1 cellular context compared by ENCODE assay signal in the genomic region with DNA sequence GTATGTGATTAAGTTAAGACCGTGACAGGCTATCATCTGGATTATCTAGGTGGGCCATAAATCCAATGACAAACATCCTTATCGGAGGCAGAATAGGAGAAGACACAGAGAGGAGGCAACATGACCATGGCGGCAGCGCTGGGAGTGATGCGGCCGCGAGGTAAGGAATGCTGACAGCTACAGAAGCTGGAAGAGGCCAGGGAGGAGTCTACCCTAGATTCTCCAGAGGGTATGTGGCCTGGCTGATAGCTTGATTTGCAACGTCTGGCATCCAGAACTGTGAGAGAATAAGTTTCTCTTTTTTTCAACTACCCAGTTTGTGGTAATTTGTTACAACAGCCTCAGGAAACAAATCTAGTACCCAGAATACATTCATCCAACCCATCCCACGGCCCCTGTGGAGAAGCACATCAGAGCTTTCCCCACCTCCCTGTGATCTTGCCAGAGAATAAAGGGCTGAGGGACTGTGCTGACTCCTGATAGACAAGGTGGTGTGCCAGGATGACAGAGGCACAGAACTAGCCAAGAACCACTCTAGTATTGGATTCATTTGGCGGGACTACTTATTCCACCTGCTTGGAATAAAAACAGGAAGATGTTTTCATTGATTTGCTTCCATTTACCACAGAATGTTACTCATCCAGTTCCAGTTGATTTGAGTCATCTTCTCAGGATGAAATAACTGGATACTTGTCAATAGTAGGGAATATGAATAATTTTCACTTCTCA.
A peak's percentile ranks its signal among the peaks of the same experiment; 100 is the strongest.
TF ChIP-seq lines count a peak whose summit lies in the region.

No MANE protein-coding gene starts in this region.

TF ChIP-seq in SK-N-SH, 30 proteins besides CTCF, POLR2A, EP300 and RAD21 (continued from another document):
- TF ChIP-seq RCOR1 (IDR thresholded peaks at IDR 0.05; ENCODE audit: low read length) (no peak), NFIC (IDR thresholded peaks at IDR 0.05; ENCODE audit: borderline replicate concordance) (peak; percentile 67), FOXM1 (IDR thresholded peaks at IDR 0.05; ENCODE audit: low read depth) (peak; percentile 47; the same call in 1 of the 2 replicates), GABPA (IDR thresholded peaks at IDR 0.05; ENCODE audit: low read depth) (no peak), TAF1 (IDR thresholded peaks at IDR 0.05; ENCODE audit: borderline replicate concordance, low read depth, low read length) (no peak), TEAD4 (IDR thresholded peaks at IDR 0.05; ENCODE audit: borderline replicate concordance, insufficient read depth) (no peak), SMC3 (IDR thresholded peaks at IDR 0.05; ENCODE audit: low read depth, low read length) (no peak), ELF1 (IDR thresholded peaks at IDR 0.05) (no peak), FOXJ3 (CRISPR knock-in tag; IDR thresholded peaks at IDR 0.05) (no peak), TCF12 (IDR thresholded peaks at IDR 0.05) (peak; percentile 73), YY1 (IDR thresholded peaks at IDR 0.05; ENCODE audit: low read depth) (no peak), GATA2 (CRISPR knock-in tag; IDR thresholded peaks at IDR 0.05) (no peak), NRF1 (IDR thresholded peaks at IDR 0.05; ENCODE audit: low read depth, low read length) (no peak), MXI1 (IDR thresholded peaks at IDR 0.05; ENCODE audit: low read depth, low read length) (no peak), EZH2phosphoT487 (IDR thresholded peaks at IDR 0.05; ENCODE audit: borderline replicate concordance, low read depth) (no peak), FOSL2 (IDR thresholded peaks at IDR 0.05; ENCODE audit: borderline replicate concordance, low read depth) (peak; percentile 72), CHD2 (IDR thresholded peaks at IDR 0.05; ENCODE audit: low read length, partially characterized antibody) (no peak), JUND (IDR thresholded peaks at IDR 0.05) (peak; percentile 61), MEF2A (IDR thresholded peaks at IDR 0.05; ENCODE audit: borderline replicate concordance, low read depth) (no peak), RXRA (IDR thresholded peaks at IDR 0.05; ENCODE audit: borderline replicate concordance, low read depth) (no peak)
- TF ChIP-seq, protein P1, sequence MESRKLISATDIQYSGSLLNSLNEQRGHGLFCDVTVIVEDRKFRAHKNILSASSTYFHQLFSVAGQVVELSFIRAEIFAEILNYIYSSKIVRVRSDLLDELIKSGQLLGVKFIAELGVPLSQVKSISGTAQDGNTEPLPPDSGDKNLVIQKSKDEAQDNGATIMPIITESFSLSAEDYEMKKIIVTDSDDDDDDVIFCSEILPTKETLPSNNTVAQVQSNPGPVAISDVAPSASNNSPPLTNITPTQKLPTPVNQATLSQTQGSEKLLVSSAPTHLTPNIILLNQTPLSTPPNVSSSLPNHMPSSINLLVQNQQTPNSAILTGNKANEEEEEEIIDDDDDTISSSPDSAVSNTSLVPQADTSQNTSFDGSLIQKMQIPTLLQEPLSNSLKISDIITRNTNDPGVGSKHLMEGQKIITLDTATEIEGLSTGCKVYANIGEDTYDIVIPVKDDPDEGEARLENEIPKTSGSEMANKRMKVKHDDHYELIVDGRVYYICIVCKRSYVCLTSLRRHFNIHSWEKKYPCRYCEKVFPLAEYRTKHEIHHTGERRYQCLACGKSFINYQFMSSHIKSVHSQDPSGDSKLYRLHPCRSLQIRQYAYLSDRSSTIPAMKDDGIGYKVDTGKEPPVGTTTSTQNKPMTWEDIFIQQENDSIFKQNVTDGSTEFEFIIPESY (IDR thresholded peaks at IDR 0.05; ENCODE audit: borderline replicate concordance, low read depth) = no peak
- TF ChIP-seq, protein P2, sequence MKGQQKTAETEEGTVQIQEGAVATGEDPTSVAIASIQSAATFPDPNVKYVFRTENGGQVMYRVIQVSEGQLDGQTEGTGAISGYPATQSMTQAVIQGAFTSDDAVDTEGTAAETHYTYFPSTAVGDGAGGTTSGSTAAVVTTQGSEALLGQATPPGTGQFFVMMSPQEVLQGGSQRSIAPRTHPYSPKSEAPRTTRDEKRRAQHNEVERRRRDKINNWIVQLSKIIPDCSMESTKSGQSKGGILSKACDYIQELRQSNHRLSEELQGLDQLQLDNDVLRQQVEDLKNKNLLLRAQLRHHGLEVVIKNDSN (IDR thresholded peaks at IDR 0.05; ENCODE audit: borderline replicate concordance, low read depth) = no peak
- TF ChIP-seq, protein P3, sequence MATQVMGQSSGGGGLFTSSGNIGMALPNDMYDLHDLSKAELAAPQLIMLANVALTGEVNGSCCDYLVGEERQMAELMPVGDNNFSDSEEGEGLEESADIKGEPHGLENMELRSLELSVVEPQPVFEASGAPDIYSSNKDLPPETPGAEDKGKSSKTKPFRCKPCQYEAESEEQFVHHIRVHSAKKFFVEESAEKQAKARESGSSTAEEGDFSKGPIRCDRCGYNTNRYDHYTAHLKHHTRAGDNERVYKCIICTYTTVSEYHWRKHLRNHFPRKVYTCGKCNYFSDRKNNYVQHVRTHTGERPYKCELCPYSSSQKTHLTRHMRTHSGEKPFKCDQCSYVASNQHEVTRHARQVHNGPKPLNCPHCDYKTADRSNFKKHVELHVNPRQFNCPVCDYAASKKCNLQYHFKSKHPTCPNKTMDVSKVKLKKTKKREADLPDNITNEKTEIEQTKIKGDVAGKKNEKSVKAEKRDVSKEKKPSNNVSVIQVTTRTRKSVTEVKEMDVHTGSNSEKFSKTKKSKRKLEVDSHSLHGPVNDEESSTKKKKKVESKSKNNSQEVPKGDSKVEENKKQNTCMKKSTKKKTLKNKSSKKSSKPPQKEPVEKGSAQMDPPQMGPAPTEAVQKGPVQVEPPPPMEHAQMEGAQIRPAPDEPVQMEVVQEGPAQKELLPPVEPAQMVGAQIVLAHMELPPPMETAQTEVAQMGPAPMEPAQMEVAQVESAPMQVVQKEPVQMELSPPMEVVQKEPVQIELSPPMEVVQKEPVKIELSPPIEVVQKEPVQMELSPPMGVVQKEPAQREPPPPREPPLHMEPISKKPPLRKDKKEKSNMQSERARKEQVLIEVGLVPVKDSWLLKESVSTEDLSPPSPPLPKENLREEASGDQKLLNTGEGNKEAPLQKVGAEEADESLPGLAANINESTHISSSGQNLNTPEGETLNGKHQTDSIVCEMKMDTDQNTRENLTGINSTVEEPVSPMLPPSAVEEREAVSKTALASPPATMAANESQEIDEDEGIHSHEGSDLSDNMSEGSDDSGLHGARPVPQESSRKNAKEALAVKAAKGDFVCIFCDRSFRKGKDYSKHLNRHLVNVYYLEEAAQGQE (IDR thresholded peaks at IDR 0.05; ENCODE audit: low read depth, low read length) = no peak
- TF ChIP-seq, protein P4, sequence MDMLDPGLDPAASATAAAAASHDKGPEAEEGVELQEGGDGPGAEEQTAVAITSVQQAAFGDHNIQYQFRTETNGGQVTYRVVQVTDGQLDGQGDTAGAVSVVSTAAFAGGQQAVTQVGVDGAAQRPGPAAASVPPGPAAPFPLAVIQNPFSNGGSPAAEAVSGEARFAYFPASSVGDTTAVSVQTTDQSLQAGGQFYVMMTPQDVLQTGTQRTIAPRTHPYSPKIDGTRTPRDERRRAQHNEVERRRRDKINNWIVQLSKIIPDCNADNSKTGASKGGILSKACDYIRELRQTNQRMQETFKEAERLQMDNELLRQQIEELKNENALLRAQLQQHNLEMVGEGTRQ (IDR thresholded peaks at IDR 0.05; ENCODE audit: borderline replicate concordance, low read depth, low read length) = no peak
